In the genomic region with DNA sequence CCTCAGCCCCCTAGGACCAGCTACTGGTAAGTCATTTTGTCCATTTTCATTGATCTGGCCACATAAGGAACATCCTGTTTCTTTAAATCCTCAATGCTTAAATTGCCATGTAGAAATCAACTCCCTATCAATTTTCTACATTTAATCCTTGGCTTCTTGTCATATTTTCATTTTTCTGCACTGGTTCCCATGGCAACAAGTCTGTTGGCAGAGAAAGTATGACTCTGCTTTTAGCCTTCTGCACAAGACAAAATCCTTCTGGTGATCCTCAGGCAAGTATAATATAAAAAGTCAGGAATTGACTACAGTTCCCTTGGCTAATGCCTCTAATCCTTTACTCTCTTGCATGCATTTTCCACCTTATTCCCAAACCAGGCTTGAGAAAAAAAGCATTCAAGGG, we compare ENCODE assay signal across 16 cellular contexts.
DNase-seq lines count a peak whose midpoint lies in the region; ATAC-seq and TF ChIP-seq lines count a peak whose summit lies in the region.
"Had no signal": no experiment of that assay in that cellular context is flagged by ENCODE, and none has a peak within 500 bp of the region (broad histone marks: within the 10 kb centered on the region; RNA-seq: fewer than 3 reads in every experiment).

No MANE protein-coding gene starts in this region.

- no peak overlapping the region for H3K4me3 Mint-ChIP-seq in chondrocyte (ENCODE audit: unreplicated experiment)

- peak overlapping the region; percentile 20 for H3K27ac Mint-ChIP-seq in chondrocyte (ENCODE audit: unreplicated experiment)

- H3K9me3 Mint-ChIP-seq in chondrocyte (ENCODE audit: low read depth) = no peaks in the 10 kb centered on the region

- H3K27me3 Mint-ChIP-seq in chondrocyte (ENCODE audit: low read depth) = no peaks in the 10 kb centered on the region

- no peaks in the 10 kb centered on the region for H3K9me3 ChIP-seq in upper lobe of right lung
- H3K9me3 ChIP-seq: SJSA1, tibial nerve had no signal

- peaks cover under 1% of the 10 kb centered on the region for H3K36me3 ChIP-seq in upper lobe of right lung

- TF ChIP-seq CTCF in chondrocyte (IDR thresholded peaks at IDR 0.05) = no peak
- TF ChIP-seq CTCF in upper lobe of right lung (IDR thresholded peaks at IDR 0.05) = no peak

- peak; percentile 4 for DNase-seq in NCI-H2196 (lab: John Stamatoyannopoulos, UW; ENCODE audit: unreplicated experiment)
- DNase-seq in NCI-H2196 treated with DMSO at 0.1 percent for 48 hours (lab: John Stamatoyannopoulos, UW; ENCODE audit: unreplicated experiment) = no peak
- DNase-seq in chondrocyte (ENCODE audit: low spot score) = no peak
- DNase-seq in upper lobe of right lung = no peak
- no peak for DNase-seq in NCI-H82 treated with DMSO at 0.1 percent for 48 hours (lab: John Stamatoyannopoulos, UW; ENCODE audit: unreplicated experiment)
- DNase-seq: activated CD4-positive, CD25-positive, alpha-beta regulatory T cell treated with anti-CD3 and anti-CD28 coated beads, Interleukin-2, amount 50 U/mL, for 72 hours; activated gamma-delta T cell; KG1; kidney; NCI-H526 had no signal

- intact Hi-C loops in upper lobe of right lung (cut with DNase I) = no loop called here

- H3K36me3 Mint-ChIP-seq in chondrocyte (ENCODE audit: low read depth) = no peaks in the 10 kb centered on the region

- peaks cover 24% of the 10 kb centered on the region for H3K4me1 Mint-ChIP-seq in chondrocyte (ENCODE audit: low read depth)

- H3K27ac ChIP-seq in layer of hippocampus (ENCODE audit: low read depth, low read length) = peak overlapping the region; percentile 6
- H3K27ac ChIP-seq in upper lobe of right lung = peak overlapping the region; percentile 31
- H3K27ac ChIP-seq: parathyroid adenoma, SJSA1 had no signal

- H3K27me3 ChIP-seq in layer of hippocampus (ENCODE audit: control insufficient read depth, insufficient read depth, low read length) (no peaks in the 10 kb centered on the region), upper lobe of right lung (no peaks in the 10 kb centered on the region)
- H3K27me3 ChIP-seq: SJSA1, tibial nerve had no signal

- peaks cover 13% of the 10 kb centered on the region for H3K4me1 ChIP-seq in upper lobe of right lung
- H3K4me1 ChIP-seq: parathyroid adenoma, SJSA1 had no signal

- no peak overlapping the region for H3K4me3 ChIP-seq in upper lobe of right lung
- H3K4me3 ChIP-seq: SJSA1, tibial nerve had no signal

- ATAC-seq in upper lobe of right lung = no peak
- ATAC-seq in GM18858 (IDR thresholded peaks at IDR 0.05; ENCODE audit: unreplicated experiment) = no peak
- no peak for ATAC-seq in HG02763 (IDR thresholded peaks at IDR 0.05; ENCODE audit: unreplicated experiment)
